In genomic region chr16:69424053-69424934, GRCh38 we compare ENCODE assay signal across 8 cellular contexts. TPM values are rescaled to one million over a fixed set of nuclear protein-coding genes. Genes with fewer than 3 reads are reported as not detected.
A peak's percentile ranks its signal among the peaks of the same experiment; 100 is the strongest.
DNase-seq lines count a peak whose midpoint lies in the region; ATAC-seq, FAIRE-seq and TF ChIP-seq lines count a peak whose summit lies in the region.

TSS of gene CYB5B (plus strand) at chr16:69424619. CDS start at chr16:69424684, 65 bp downstream.

- peak within 1 kb of the TSS; percentile 93 for H3K27ac Mint-ChIP-seq in memory B cell

- peak within 1 kb of the TSS; percentile 79 to 97 (median 90) for H3K4me3 ChIP-seq in H1 (ENCODE audit: extremely low read depth in 1 of 4, insufficient read depth in 2 of 4, low read depth in 3 of 4, low read length in 4 of 4)

- peaks cover 10 to 45% of the 10 kb centered on the region in 2 experiments for H3K79me2 ChIP-seq in H1 (ENCODE audit: control insufficient read depth in 1 of 2, insufficient read depth in 2 of 2, low read length in 2 of 2)

- H3K79me1 ChIP-seq in H1 (ENCODE audit: low read depth, low read length), result no peaks in the 10 kb centered on the region; the same call in 1 of the 2 replicates

- H3K9me3 ChIP-seq in H1 (ENCODE audit: insufficient read depth in 2 of 2, low read depth in 1 of 2, low read length in 1 of 2), result peaks cover 0 to 6% of the 10 kb centered on the region in 2 experiments; a peak in 2 of 4 replicates

- no peak within 1 kb of the TSS for H3K14ac ChIP-seq in H1 (ENCODE audit: insufficient read length)

- H2BK15ac ChIP-seq in H1 (ENCODE audit: low read length), result peak within 1 kb of the TSS; percentile 76; the same call in 1 of the 2 replicates

- TF ChIP-seq CTCF in H1 (IDR thresholded peaks at IDR 0.05; ENCODE audit: control extremely low read depth in 1 of 3, insufficient read depth in 1 of 3, low read depth in 1 of 3, low read length in 3 of 3), result no peak

- H3K18ac ChIP-seq in H1 (ENCODE audit: extremely low read depth, low read length), result peak within 1 kb of the TSS; percentile 86

- peaks cover 2% of the 10 kb centered on the region for H3K23me2 ChIP-seq in H1 (ENCODE audit: low read depth, low read length)

- peak within 1 kb of the TSS; percentile 96 for H3K4me3 Mint-ChIP-seq in memory B cell

- H3K4ac ChIP-seq in H1 (replicated peaks; ENCODE audit: insufficient read length, low read depth, low read length), result no peak within 1 kb of the TSS

- WGBS in H1 (ENCODE audit: extremely low coverage in 1 of 2, insufficient coverage in 1 of 2, insufficient read length in 1 of 2, insufficient replicate concordance in 2 of 2, low coverage in 1 of 2, low lambda C conversion rate in 2 of 2, missing lambda C conversion rate in 1 of 2), 2 experiments, result 5% methylated on average over 36 of the region's 40 CpGs; no CpG with 5 or more reads in 1 of the 2 experiments

- no peak within 1 kb of the TSS; the same call in 1 of the 2 replicates for H2BK12ac ChIP-seq in H1 (ENCODE audit: low read depth, low read length)

- no peak within 1 kb of the TSS for H3K23ac ChIP-seq in H1 (ENCODE audit: insufficient read length)

- H4K20me1 ChIP-seq in H1 (replicated peaks in 1 of 2; ENCODE audit: control insufficient read depth in 1 of 2, insufficient read depth in 2 of 2, low read length in 2 of 2), result peaks cover 0 to 1% of the 10 kb centered on the region in 2 experiments

- 0 out of 2 replicates have a peak within 1 kb of the TSS, but pooled peaks have one; percentile 69 for H4K8ac ChIP-seq in H1 (ENCODE audit: extremely low read depth, insufficient read depth, low read length)

- peak within 1 kb of the TSS; percentile 18 for H2BK120ac ChIP-seq in H1 (replicated peaks; ENCODE audit: low read depth, low read length)

- H3K56ac ChIP-seq in H1 (replicated peaks; ENCODE audit: insufficient read length, low read depth, low read length), result peak within 1 kb of the TSS; percentile 27

- H4K91ac ChIP-seq in H1 (replicated peaks; ENCODE audit: insufficient read length, low read length), result peak within 1 kb of the TSS; percentile 64

- no peak within 1 kb of the TSS for H2AK5ac ChIP-seq in H1 (ENCODE audit: low read depth, low read length)

- POLR2A ChIA-PET in H1 (lab: Charles Lee; ENCODE audit: partially characterized antibody), result interaction anchor here (0.5 to 1.7 kb wide), 6 partner anchors 21 to 106 kb away, joined by 3 to 7 read pairs (median 4); partner anchors contain the start of genes COG8 and NIP7

- H3K36me3 Mint-ChIP-seq in memory B cell, result peaks cover 10% of the 10 kb centered on the region

- CTCF ChIA-PET in H1 (lab: Charles Lee; ENCODE audit: partially characterized antibody), result interaction anchor here (1.5 kb wide), 1 partner anchor 31 kb away, joined by 4 read pairs; no protein-coding TSS in a partner anchor

- peak within 1 kb of the TSS; percentile 74 to 91 for H3K4me2 ChIP-seq in H1 (ENCODE audit: insufficient read depth in 1 of 2, low read depth in 2 of 2, low read length in 2 of 2)

- peak within 1 kb of the TSS; percentile 94 for H2AFZ ChIP-seq in H1 (ENCODE audit: low read length)

- peak; percentile 98 for FAIRE-seq in H1 (lab: Jason Lieb, UNC)

- peaks cover 6% of the 10 kb centered on the region for H3K9me3 Mint-ChIP-seq in memory B cell

- no peaks in the 10 kb centered on the region for H3K4me1 ChIP-seq in H1 (replicated peaks in 1 of 4; ENCODE audit: control insufficient read depth in 3 of 4, insufficient read depth in 4 of 4, low read length in 3 of 4)

- peak within 1 kb of the TSS; percentile 87 for H2BK5ac ChIP-seq in H1 (ENCODE audit: low read depth, low read length)

- no peak for TF ChIP-seq EP300 in H1 (IDR thresholded peaks at IDR 0.05; ENCODE audit: borderline replicate concordance in 1 of 2, low read depth in 2 of 2, low read length in 2 of 2)

- ATAC-seq in GM21360 (IDR thresholded peaks at IDR 0.05; ENCODE audit: unreplicated experiment) (peak; percentile 90), memory B cell (ENCODE audit: low read depth) (peak; percentile 92)

- no peaks in the 10 kb centered on the region for H3K27me3 Mint-ChIP-seq in memory B cell

- TF ChIP-seq POLR2A in H1 (IDR thresholded peaks at IDR 0.05; ENCODE audit: control extremely low read depth in 1 of 2, low read depth in 2 of 2, low read length in 2 of 2), result peak; percentile 62 to 95

- peak within 1 kb of the TSS; percentile 66; the same call in 1 of the 2 replicates for H3K27ac ChIP-seq in H1 (ENCODE audit: low read depth, low read length)

- H3K27me3 ChIP-seq in H1 (replicated peaks in 1 of 4; ENCODE audit: control insufficient read depth in 3 of 4, extremely low read depth in 1 of 4, insufficient read depth in 3 of 4, low read length in 3 of 4), result no peaks in the 10 kb centered on the region

- 0 out of 2 replicates have a peak within 1 kb of the TSS, but pooled peaks have one; percentile 52 for H2BK20ac ChIP-seq in H1 (ENCODE audit: low read length)

- peaks cover 0 to 23% (median 14%) of the 10 kb centered on the region in 4 experiments; a peak in 6 of 8 replicates for H3K36me3 ChIP-seq in H1 (ENCODE audit: control insufficient read depth in 2 of 4, insufficient read depth in 4 of 4, low read length in 3 of 4)

- peak within 1 kb of the TSS; percentile 78 to 88 (median 86) for H3K9ac ChIP-seq in H1 (replicated peaks in 1 of 4; ENCODE audit: extremely low read depth in 1 of 4, low read depth in 3 of 4, low read length in 3 of 4)

- TF ChIP-seq RAD21 in H1 (IDR thresholded peaks at IDR 0.05 in 1 of 2, conservative IDR thresholded peaks at IDR 0.05 in 1 of 2; ENCODE audit: low read depth in 2 of 2, low read length in 2 of 2), result peak in 1 of 2 experiments; percentile 1; a peak in 1 of 4 replicates

- peak; percentile 94 for DNase-seq in COLO668 (lab: John Stamatoyannopoulos, UW; ENCODE audit: unreplicated experiment)
- DNase-seq in HT1080 (ENCODE audit: low read depth), result peak; percentile 99
- DNase-seq in NOMO-1 treated with DMSO at 0.1 percent for 48 hours (lab: John Stamatoyannopoulos, UW; ENCODE audit: unreplicated experiment), result peak; percentile 99
- DNase-seq in activated CD8-positive, alpha-beta memory T cell treated with anti-CD3 and anti-CD28 coated beads for 4 hours (ENCODE audit: low read depth in 2 of 2), result peak; percentile 92 to 94
- DNase-seq in H1 (ENCODE audit: low read depth in 1 of 2, low spot score in 2 of 2), result peak; percentile 91 to 95
- DNase-seq in memory B cell (ENCODE audit: low spot score in 2 of 2), result peak; percentile 83 to 94
- DNase-seq in stimulated activated CD8-positive, alpha-beta memory T cell treated with anti-CD3 and anti-CD28 coated beads, Interleukin-12 subunit alpha, Interleukin-12 subunit beta, amount 100 ng/mL, for 24 hours (ENCODE audit: extremely low read depth), result peak; percentile 88

- H4K5ac ChIP-seq in H1 (ENCODE audit: insufficient read length, low read depth, low read length), result peak within 1 kb of the TSS; percentile 84

- peaks cover 12% of the 10 kb centered on the region for H3K4me1 Mint-ChIP-seq in memory B cell

TF ChIP-seq in H1, 55 proteins besides CTCF, POLR2A, EP300 and RAD21 (continues in another document):
- peak; percentile 90 for TF ChIP-seq TBP (IDR thresholded peaks at IDR 0.05; ENCODE audit: low read depth, low read length)
- no peak for TF ChIP-seq NANOG (IDR thresholded peaks at IDR 0.05; ENCODE audit: insufficient read depth, low read depth, low read length, poor library complexity, severe bottlenecking)
- no peak for TF ChIP-seq HDAC6 (IDR thresholded peaks at IDR 0.05; ENCODE audit: low read depth, low read length)
- TF ChIP-seq GABPA (IDR thresholded peaks at IDR 0.05; ENCODE audit: borderline replicate concordance, insufficient read depth, low read length), result no peak
- TF ChIP-seq SP2 (IDR thresholded peaks at IDR 0.05; ENCODE audit: low read length), result peak; percentile 43; the same call in 1 of the 2 replicates
- peak; percentile 94 for TF ChIP-seq SAP30 (IDR thresholded peaks at IDR 0.05; ENCODE audit: insufficient read depth, insufficient replicate concordance, low read length)
- no peak for TF ChIP-seq FOSL1 (IDR thresholded peaks at IDR 0.05; ENCODE audit: insufficient read depth, low read depth, low read length)
- no peak for TF ChIP-seq ATF3 (IDR thresholded peaks at IDR 0.05; ENCODE audit: insufficient read depth, low read depth, low read length)
- peak; percentile 83 for TF ChIP-seq CHD2 (IDR thresholded peaks at IDR 0.05; ENCODE audit: low read length)
- no peak for TF ChIP-seq CBX5 (IDR thresholded peaks at IDR 0.05; ENCODE audit: low read depth, low read length)
- peak; percentile 71; the same call in 1 of the 2 replicates for TF ChIP-seq PHF8 (conservative IDR thresholded peaks at IDR 0.05; ENCODE audit: low read depth, low read length)
- TF ChIP-seq CEBPB (IDR thresholded peaks at IDR 0.05; ENCODE audit: low read depth, low read length), result no peak
- peak; percentile 93 for TF ChIP-seq POLR2AphosphoS5 (IDR thresholded peaks at IDR 0.05; ENCODE audit: low read depth, low read length)
- TF ChIP-seq JUND (IDR thresholded peaks at IDR 0.05; ENCODE audit: low read length), result no peak
- peak; percentile 92 for TF ChIP-seq ASH2L (IDR thresholded peaks at IDR 0.05; ENCODE audit: low read length)
- TF ChIP-seq BACH1 (IDR thresholded peaks at IDR 0.05; ENCODE audit: low read length), result no peak
- no peak for TF ChIP-seq RFX5 (IDR thresholded peaks at IDR 0.05; ENCODE audit: borderline replicate concordance, low read depth, low read length)
- TF ChIP-seq BCL11A (IDR thresholded peaks at IDR 0.05; ENCODE audit: low read depth in 2 of 2, low read length in 2 of 2), result no peak
- TF ChIP-seq EZH2 (IDR thresholded peaks at IDR 0.05; ENCODE audit: low read depth, low read length, severe bottlenecking), result no peak
- TF ChIP-seq SIX5 (IDR thresholded peaks at IDR 0.05; ENCODE audit: low read depth, low read length), result no peak

RNA-seq across cellular contexts. Expression of gene CYB5B, which starts in this region (rescaled TPM):
- 112 and 136 TPM in 2 replicates for total RNA-seq in HT1080 (2014; rRNA removed; shearing (Covaris generic))
- 103 and 118 TPM in 2 replicates for polyA plus RNA-seq in HT1080 (2015; cell fraction: cytosol; rRNA removed)
- 79.2 and 82.4 TPM in 2 replicates for polyA plus RNA-seq in HT1080 (2015; cell fraction: nucleus; rRNA removed)
- 118 and 127 TPM in 2 replicates for total RNA-seq in H1 (2021; fragmentation: NEBNext Ultra II Directional; extraction: Animal tissue kit (Norgen Biotek cat#: 25700))
- 70.8 and 108 TPM in 2 replicates for polyA plus RNA-seq in H1 (2011; rRNA removed)
- polyA plus RNA-seq in H1 (2011; cell fraction: cytosol; rRNA removed), result 83.3 TPM
- polyA plus RNA-seq in H1 (2011; cell fraction: nucleus; rRNA removed), result 43.5 TPM
- polyA plus RNA-seq in H1 (2012, experiment 1 of 2), result 101 to 122 TPM (median 107 TPM) in 4 replicates
- 33.0 TPM for polyA plus RNA-seq in H1 (2012, experiment 2 of 2)
- 138 TPM for polyA plus RNA-seq in H1 (2013, experiment 1 of 2)
- polyA plus RNA-seq in H1 (2013, experiment 2 of 2), result 144 TPM
- 114 and 138 TPM in 2 replicates for polyA minus RNA-seq in H1 (2011; rRNA and poly(A)+ RNA removed)
- polyA minus RNA-seq in H1 (2011; cell fraction: cytosol; rRNA and poly(A)+ RNA removed), result 49.4 TPM
- polyA minus RNA-seq in H1 (2011; cell fraction: nucleus; rRNA and poly(A)+ RNA removed), result 52.0 TPM

Comparison
In these comparisons a context has a peak if more than half of its experiments do, and no peak if none do; other contexts are left out.
1. Peak in every context shown above with its lines: DNase-seq, ATAC-seq, H3K4me3 ChIP-seq and H3K27ac ChIP-seq.